31 cellular contexts compared by ENCODE assay signal in the genomic region with DNA sequence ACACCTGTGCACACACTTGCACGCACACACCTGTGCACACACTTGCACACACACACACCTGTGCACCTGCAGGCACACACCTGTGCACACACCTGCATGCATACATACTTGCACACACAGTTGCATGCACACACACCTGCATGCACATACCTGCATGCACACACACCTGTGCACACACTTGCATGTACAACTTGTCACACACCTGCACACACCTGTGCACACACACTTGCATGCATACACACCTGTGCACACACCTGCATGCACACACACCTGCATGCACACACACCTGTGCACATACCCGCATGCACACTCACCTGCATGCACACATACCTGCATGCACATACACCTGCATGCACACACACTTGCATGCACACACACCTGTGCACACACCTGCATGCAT.
"Had no signal": no experiment of that assay in that cellular context is flagged by ENCODE, and none has a peak within 500 bp of the region (broad histone marks: within the 10 kb centered on the region; RNA-seq: fewer than 3 reads in every experiment).

No MANE protein-coding gene starts in this region.

- H3K4me3 ChIP-seq: ascending aorta, breast epithelium, cardiac muscle cell, coronary artery, dorsolateral prefrontal cortex, esophagus muscularis mucosa, gastrocnemius medialis had no signal

- H3K4me1 ChIP-seq: breast epithelium, foreskin keratinocyte, gastrocnemius medialis had no signal

- ATAC-seq: activated CD4-positive, CD25-positive, alpha-beta regulatory T cell treated with anti-CD3 and anti-CD28 coated beads, Interleukin-2, amount 50 U/mL, for 24 hours; activated CD8-positive, alpha-beta T cell treated with anti-CD3 and anti-CD28 coated beads for 36 hours; activated naive CD4-positive, alpha-beta T cell treated with anti-CD3 and anti-CD28 coated beads, Interleukin-2, amount 50 U/mL, for 72 hours; foreskin keratinocyte; gastrocnemius medialis; T-helper 17 cell had no signal

- H3K9me3 Mint-ChIP-seq: activated naive CD4-positive, alpha-beta T cell treated with anti-CD3 and anti-CD28 coated beads, Interleukin-2, amount 10 ng/mL, durations not matched to agents 7 days and 5 days; dendritic cell treated with granulocyte-macrophage colony-stimulating factor and Interleukin-4, amounts not matched to agents 40 ng/mL and 50 ng/mL, for 4 days had no signal

- H3K36me3 ChIP-seq: ascending aorta, breast epithelium, cardiac muscle cell, esophagus muscularis mucosa, gastrocnemius medialis, WERI-Rb-1 had no signal

- H3K4me1 Mint-ChIP-seq: activated B cell treated with CpG ODN at 0.5 μM for 24 hours; activated naive CD4-positive, alpha-beta T cell treated with anti-CD3 and anti-CD28 coated beads, Interleukin-2, amount 10 ng/mL, durations not matched to agents 7 days and 5 days had no signal

- H3K27ac Mint-ChIP-seq: activated B cell treated with CpG ODN at 0.5 μM for 24 hours; activated CD8-positive, alpha-beta T cell treated with anti-CD3 and anti-CD28 coated beads for 36 hours; activated naive CD4-positive, alpha-beta T cell treated with anti-CD3 and anti-CD28 coated beads, Interleukin-2, amount 10 ng/mL, durations not matched to agents 7 days and 5 days; activated naive CD8-positive, alpha-beta T cell treated with anti-CD3 and anti-CD28 coated beads, Interleukin-2, amount 10 ng/mL, durations not matched to agents 7 days and 5 days; brain; dendritic cell treated with granulocyte-macrophage colony-stimulating factor and Interleukin-4, amounts not matched to agents 40 ng/mL and 50 ng/mL, for 4 days; T-helper 17 cell; T-helper 2 cell treated with Interferon-gamma antibody and Interleukin-4, amounts not matched to agents 5 μg/mL and 100 μg/mL, for 36 hours had no signal

- H3K27ac ChIP-seq: ascending aorta, breast epithelium, dorsolateral prefrontal cortex, esophagus muscularis mucosa, foreskin keratinocyte, gastrocnemius medialis, WERI-Rb-1 had no signal

- H3K27me3 ChIP-seq: ascending aorta, breast epithelium, cardiac muscle cell, dorsolateral prefrontal cortex, esophagus muscularis mucosa, foreskin keratinocyte, gastrocnemius medialis had no signal

- H3K9me3 ChIP-seq: breast epithelium, gastrocnemius medialis had no signal

- H3K4me3 Mint-ChIP-seq: activated B cell treated with CpG ODN at 0.5 μM for 24 hours; activated CD8-positive, alpha-beta T cell treated with anti-CD3 and anti-CD28 coated beads for 36 hours; activated naive CD4-positive, alpha-beta T cell treated with anti-CD3 and anti-CD28 coated beads, Interleukin-2, amount 10 ng/mL, durations not matched to agents 7 days and 5 days; activated naive CD8-positive, alpha-beta T cell treated with anti-CD3 and anti-CD28 coated beads, Interleukin-2, amount 10 ng/mL, durations not matched to agents 7 days and 5 days; brain; dendritic cell treated with granulocyte-macrophage colony-stimulating factor and Interleukin-4, amounts not matched to agents 40 ng/mL and 50 ng/mL, for 4 days; T-helper 2 cell treated with Interferon-gamma antibody and Interleukin-4, amounts not matched to agents 5 μg/mL and 100 μg/mL, for 36 hours had no signal

- H3K27me3 Mint-ChIP-seq: activated B cell treated with CpG ODN at 0.5 μM for 24 hours; activated CD8-positive, alpha-beta T cell treated with anti-CD3 and anti-CD28 coated beads for 36 hours; activated naive CD4-positive, alpha-beta T cell treated with anti-CD3 and anti-CD28 coated beads, Interleukin-2, amount 10 ng/mL, durations not matched to agents 7 days and 5 days; activated naive CD8-positive, alpha-beta T cell treated with anti-CD3 and anti-CD28 coated beads, Interleukin-2, amount 10 ng/mL, durations not matched to agents 7 days and 5 days; dendritic cell treated with granulocyte-macrophage colony-stimulating factor and Interleukin-4, amounts not matched to agents 40 ng/mL and 50 ng/mL, for 4 days; T-helper 17 cell had no signal

- DNase-seq: activated B cell treated with CpG ODN at 0.5 μM for 24 hours; activated CD4-positive, alpha-beta T cell treated with anti-CD3 and anti-CD28 coated beads for 48 hours; activated CD4-positive, alpha-beta T cell treated with anti-CD3 and anti-CD28 coated beads, Interleukin-2, amount 50 U/mL, for 1 hour; activated CD4-positive, alpha-beta T cell treated with anti-CD3 and anti-CD28 coated beads, Interleukin-2, amount 50 U/mL, for 48 hours; activated CD8-positive, alpha-beta memory T cell treated with anti-CD3 and anti-CD28 coated beads for 24 hours; activated CD8-positive, alpha-beta T cell treated with anti-CD3 and anti-CD28 coated beads for 36 hours; activated gamma-delta T cell; activated naive CD4-positive, alpha-beta T cell; activated naive CD4-positive, alpha-beta T cell treated with anti-CD3 and anti-CD28 coated beads, Interleukin-2, amount 10 ng/mL, durations not matched to agents 7 days and 5 days; activated naive CD8-positive, alpha-beta T cell treated with anti-CD3 and anti-CD28 coated beads, Interleukin-2, amount 10 ng/mL, durations not matched to agents 7 days and 5 days; activated T-cell treated with anti-CD3 and anti-CD28 coated beads, Interleukin-2, amount 50 U/mL, for 48 hours; central memory CD4-positive, alpha-beta T cell; dorsolateral prefrontal cortex; effector memory CD4-positive, alpha-beta T cell; foreskin keratinocyte; gastrocnemius medialis; glutamatergic neuron; T-helper 1 cell; T-helper 17 cell; T1000; WERI-Rb-1 had no signal
